15 cellular contexts compared by ENCODE assay signal in genomic region chr19:56639217-56639616, GRCh38. TPM values are rescaled to one million over a fixed set of nuclear protein-coding genes. Genes with fewer than 3 reads are reported as not detected.
DNase-seq lines count a peak whose midpoint lies in the region; ATAC-seq, FAIRE-seq and TF ChIP-seq lines count a peak whose summit lies in the region.
"Had no signal": no experiment of that assay in that cellular context is flagged by ENCODE, and none has a peak within 500 bp of the region (broad histone marks: within the 10 kb centered on the region; RNA-seq: fewer than 3 reads in every experiment).

No MANE protein-coding gene starts in this region.

- H3K4me2 ChIP-seq in A549: no peak overlapping the region

- ATAC-seq in A549 (no peak), HG02763 (IDR thresholded peaks at IDR 0.05; ENCODE audit: unreplicated experiment) (no peak)

- no peak for TF ChIP-seq EP300 in A549 (IDR thresholded peaks at IDR 0.05)

- no peak overlapping the region for H3K27ac ChIP-seq in A549
- H3K27ac ChIP-seq: stomach had no signal

- no peak overlapping the region for H3K4me3 ChIP-seq in A549
- no peak overlapping the region for H3K4me3 ChIP-seq in HFF-Myc (replicated peaks; ENCODE audit: low read depth, low read length)
- H3K4me3 ChIP-seq in fibroblast of pulmonary artery (replicated peaks; ENCODE audit: low read depth, low read length): no peak overlapping the region
- H3K4me3 ChIP-seq: stomach had no signal

- CTCF ChIA-PET in A549 (lab: Yijun Ruan, JAX): no interaction called here

- DNase-seq in A549 (ENCODE audit: low read depth in 1 of 2, low spot score in 1 of 2) (no peak), HFF-Myc (ENCODE audit: extremely low read depth, low read depth) (peak; percentile 6), fibroblast of pulmonary artery (ENCODE audit: low read depth) (peak; percentile 22), RCC 7860 (ENCODE audit: low spot score) (no peak), NCI-H510A (lab: John Stamatoyannopoulos, UW) (no peak), GM13976 (ENCODE audit: low spot score) (no peak)
- DNase-seq: activated CD4-positive, CD25-positive, alpha-beta regulatory T cell; activated T-cell treated with anti-CD3 and anti-CD28 coated beads, Interleukin-2, amount 50 U/mL, for 48 hours; HFFc6; NCI-H345; SHP77; stomach had no signal

- H3K4me1 ChIP-seq in A549: no peaks in the 10 kb centered on the region
- H3K4me1 ChIP-seq: stomach had no signal

- H3K9me3 ChIP-seq in A549: peaks cover 72% of the 10 kb centered on the region

- FAIRE-seq in A549 (lab: Jason Lieb, UNC) (peak; percentile 49), RCC 7860 (lab: Jason Lieb, UNC) (no peak)
- FAIRE-seq: endometrium had no signal

- in situ Hi-C loops in GM13976 (cut with MboI; ENCODE audit: low sequenced_read_pairs, unreplicated experiment): no loop called here

- no peak for TF ChIP-seq CTCF in A549 (IDR thresholded peaks at IDR 0.05)
- no peak for TF ChIP-seq CTCF in HFF-Myc (IDR thresholded peaks at IDR 0.05; ENCODE audit: low read depth, low read length, missing control alignments)
- no peak for TF ChIP-seq CTCF in fibroblast of pulmonary artery (IDR thresholded peaks at IDR 0.05; ENCODE audit: low read length, missing control alignments)
- no peak for TF ChIP-seq CTCF in GM13976 (IDR thresholded peaks at IDR 0.05; ENCODE audit: borderline replicate concordance, control extremely low read depth, extremely low read depth, insufficient read depth, missing control alignments)

- no peak for TF ChIP-seq POLR2A in A549 (IDR thresholded peaks at IDR 0.05; ENCODE audit: low read length)

- WGBS in A549 (ENCODE audit: missing lambda C conversion rate): 42% methylated on average over 7 of the region's 7 CpGs

- TF ChIP-seq RAD21 in A549 (conservative IDR thresholded peaks at IDR 0.05 in 1 of 2, IDR thresholded peaks at IDR 0.05 in 1 of 2): no peak

- POLR2A ChIA-PET in A549 (lab: Yijun Ruan, JAX): no interaction called here

TF ChIP-seq in A549, 52 proteins besides CTCF, POLR2A, EP300 and RAD21:
- no peak for TF ChIP-seq CBX2 (IDR thresholded peaks at IDR 0.05; ENCODE audit: borderline replicate concordance, low read depth)
- TF ChIP-seq, protein P1, sequence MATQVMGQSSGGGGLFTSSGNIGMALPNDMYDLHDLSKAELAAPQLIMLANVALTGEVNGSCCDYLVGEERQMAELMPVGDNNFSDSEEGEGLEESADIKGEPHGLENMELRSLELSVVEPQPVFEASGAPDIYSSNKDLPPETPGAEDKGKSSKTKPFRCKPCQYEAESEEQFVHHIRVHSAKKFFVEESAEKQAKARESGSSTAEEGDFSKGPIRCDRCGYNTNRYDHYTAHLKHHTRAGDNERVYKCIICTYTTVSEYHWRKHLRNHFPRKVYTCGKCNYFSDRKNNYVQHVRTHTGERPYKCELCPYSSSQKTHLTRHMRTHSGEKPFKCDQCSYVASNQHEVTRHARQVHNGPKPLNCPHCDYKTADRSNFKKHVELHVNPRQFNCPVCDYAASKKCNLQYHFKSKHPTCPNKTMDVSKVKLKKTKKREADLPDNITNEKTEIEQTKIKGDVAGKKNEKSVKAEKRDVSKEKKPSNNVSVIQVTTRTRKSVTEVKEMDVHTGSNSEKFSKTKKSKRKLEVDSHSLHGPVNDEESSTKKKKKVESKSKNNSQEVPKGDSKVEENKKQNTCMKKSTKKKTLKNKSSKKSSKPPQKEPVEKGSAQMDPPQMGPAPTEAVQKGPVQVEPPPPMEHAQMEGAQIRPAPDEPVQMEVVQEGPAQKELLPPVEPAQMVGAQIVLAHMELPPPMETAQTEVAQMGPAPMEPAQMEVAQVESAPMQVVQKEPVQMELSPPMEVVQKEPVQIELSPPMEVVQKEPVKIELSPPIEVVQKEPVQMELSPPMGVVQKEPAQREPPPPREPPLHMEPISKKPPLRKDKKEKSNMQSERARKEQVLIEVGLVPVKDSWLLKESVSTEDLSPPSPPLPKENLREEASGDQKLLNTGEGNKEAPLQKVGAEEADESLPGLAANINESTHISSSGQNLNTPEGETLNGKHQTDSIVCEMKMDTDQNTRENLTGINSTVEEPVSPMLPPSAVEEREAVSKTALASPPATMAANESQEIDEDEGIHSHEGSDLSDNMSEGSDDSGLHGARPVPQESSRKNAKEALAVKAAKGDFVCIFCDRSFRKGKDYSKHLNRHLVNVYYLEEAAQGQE (IDR thresholded peaks at IDR 0.05): peak; percentile 77
TF ChIP-seq in A549: peak in this region for 1.

TF ChIP-seq in PFSK-1, 5 proteins besides CTCF, POLR2A, EP300 and RAD21:
- TF ChIP-seq SIN3A (IDR thresholded peaks at IDR 0.05; ENCODE audit: borderline replicate concordance, insufficient read depth, low read length) (no peak), FOXP2 (optimal IDR thresholded peaks at IDR 0.05; ENCODE audit: borderline replicate concordance, extremely low read depth, extremely low read length, insufficient read depth) (no peak), POLR2AphosphoS5 (IDR thresholded peaks at IDR 0.05; ENCODE audit: low read depth, low read length) (no peak), TAF1 (IDR thresholded peaks at IDR 0.05; ENCODE audit: borderline replicate concordance, insufficient read depth, low read length) (no peak)
- TF ChIP-seq, protein P1 (IDR thresholded peaks at IDR 0.05; ENCODE audit: insufficient read depth in 1 of 2, low read depth in 2 of 2, low read length in 2 of 2): peak; percentile 77 to 93

RNA-seq across cellular contexts. Expression of gene SMIM17, which starts 3.7 kb away (rescaled TPM):
- polyA plus RNA-seq in A549 (2011; rRNA removed) (0.15 TPM in 1 of 2 replicates, not detected in the other), A549 (2017; fragmentation: RNase III; extraction: RNeasy Plus Mini Kit Qiagen cat#74134 plus additional on column Dnase treatment) (not detected in 3 replicates)
- not detected in 2 replicates for polyA plus RNA-seq in A549 (2012; cell fraction: cytosol; rRNA removed)
- polyA plus RNA-seq in A549 (2012; cell fraction: nucleus; rRNA removed): 0.09 TPM in 1 of 2 replicates, not detected in the other
- polyA minus RNA-seq in A549 (2011; rRNA and poly(A)+ RNA removed): not detected in 2 replicates
- not detected for polyA plus RNA-seq in PFSK-1 (2012; ENCODE audit: insufficient read length, low read depth)

RNA-seq across cellular contexts. Expression of gene ZNF835, which starts 32.3 kb away (rescaled TPM):
- polyA plus RNA-seq in A549 (2011; rRNA removed) (not detected in 2 replicates), A549 (2017; fragmentation: RNase III; extraction: RNeasy Plus Mini Kit Qiagen cat#74134 plus additional on column Dnase treatment) (not detected in 3 replicates)
- polyA plus RNA-seq in A549 (2012; cell fraction: cytosol; rRNA removed): not detected in 2 replicates
- polyA plus RNA-seq in A549 (2012; cell fraction: nucleus; rRNA removed): not detected in 2 replicates
- polyA minus RNA-seq in A549 (2011; rRNA and poly(A)+ RNA removed): not detected in 2 replicates
- polyA plus RNA-seq in PFSK-1 (2012; ENCODE audit: insufficient read length, low read depth): not detected

RNA-seq across cellular contexts. Expression of gene ZNF71, which starts 44.1 kb away (rescaled TPM):
- 6.7 and 6.8 TPM in 2 replicates for polyA plus RNA-seq in A549 (2011; rRNA removed)
- 10.0 and 15.1 TPM in 2 replicates for polyA plus RNA-seq in A549 (2012; cell fraction: cytosol; rRNA removed)
- polyA plus RNA-seq in A549 (2012; cell fraction: nucleus; rRNA removed): 8.1 and 10.7 TPM in 2 replicates
- polyA plus RNA-seq in A549 (2017; fragmentation: RNase III; extraction: RNeasy Plus Mini Kit Qiagen cat#74134 plus additional on column Dnase treatment): 6.9 to 8.1 TPM (median 7.9 TPM) in 3 replicates
- polyA minus RNA-seq in A549 (2011; rRNA and poly(A)+ RNA removed): 8.0 and 8.6 TPM in 2 replicates
- 9.7 TPM for polyA plus RNA-seq in PFSK-1 (2012; ENCODE audit: insufficient read length, low read depth)

Comparison
In these comparisons a context has a peak if more than half of its experiments do, and no peak if none do; other contexts are left out.
1. DNase-seq: peak in HFF-Myc (single experiment) and fibroblast of pulmonary artery (single experiment); none in A549 (0 of 2), RCC 7860 (single experiment), NCI-H510A (single experiment) and GM13976 (single experiment).